10 cellular contexts compared by ENCODE assay signal in genomic region chr9:113589407-113589806, GRCh38.
DNase-seq lines count a peak whose midpoint lies in the region; ATAC-seq lines count a peak whose summit lies in the region.
"Had no signal": no experiment of that assay in that cellular context is flagged by ENCODE, and none has a peak within 500 bp of the region (broad histone marks: within the 10 kb centered on the region; RNA-seq: fewer than 3 reads in every experiment).

No MANE protein-coding gene starts in this region.

- H3K4me1 Mint-ChIP-seq in natural killer cell treated with Interleukin-12 subunit alpha and Interleukin-12 subunit beta and Interleukin-15 and Interleukin-18, amount 100 ng/mL, for 72 hours (ENCODE audit: low read depth in 2 of 2): peaks cover 66 to 71% of the 10 kb centered on the region in 2 donors

- peak; percentile 71 for DNase-seq in Right ventricle myocardium superior
- DNase-seq in cardiac septum (ENCODE audit: low spot score): no peak
- DNase-seq in natural killer cell treated with Interleukin-12 subunit alpha and Interleukin-12 subunit beta and Interleukin-15 and Interleukin-18, amount 100 ng/mL, for 72 hours (ENCODE audit: low spot score): no peak
- DNase-seq in GM19240 (ENCODE audit: insufficient read length, low spot score): no peak
- DNase-seq: activated effector memory CD4-positive, alpha-beta T cell treated with Interleukin-2 at 50 U/mL for 16 hours; NCI-H345 had no signal

- H3K36me3 Mint-ChIP-seq in natural killer cell treated with Interleukin-12 subunit alpha and Interleukin-12 subunit beta and Interleukin-15 and Interleukin-18, amount 100 ng/mL, for 72 hours: no peaks in the 10 kb centered on the region

- no peaks in the 10 kb centered on the region for H3K27me3 Mint-ChIP-seq in natural killer cell treated with Interleukin-12 subunit alpha and Interleukin-12 subunit beta and Interleukin-15 and Interleukin-18, amount 100 ng/mL, for 72 hours

- H3K4me3 Mint-ChIP-seq in natural killer cell treated with Interleukin-12 subunit alpha and Interleukin-12 subunit beta and Interleukin-15 and Interleukin-18, amount 100 ng/mL, for 72 hours: no peak overlapping the region

- peak overlapping the region; percentile 89 to 96 for H3K27ac Mint-ChIP-seq in natural killer cell treated with Interleukin-12 subunit alpha and Interleukin-12 subunit beta and Interleukin-15 and Interleukin-18, amount 100 ng/mL, for 72 hours

- H3K9me3 Mint-ChIP-seq in natural killer cell treated with Interleukin-12 subunit alpha and Interleukin-12 subunit beta and Interleukin-15 and Interleukin-18, amount 100 ng/mL, for 72 hours: no peaks in the 10 kb centered on the region

- intact Hi-C loops in Right ventricle myocardium superior (cut with DNase I) (loop anchor here (2.0 kb wide), 1 partner anchor 143 kb away; no protein-coding TSS in a partner anchor), cardiac septum (cut with DNase I) (loop anchor here (2.0 to 10.0 kb wide), 4 partner anchors 42 to 315 kb away; partner anchors contain the start of genes CDC26 and PRPF4)

- no peak for ATAC-seq in Right ventricle myocardium superior (ENCODE audit: poor library complexity)
- peak; percentile 1 for ATAC-seq in esophagus mucosa
- peak; percentile 11 to 29 for ATAC-seq in natural killer cell treated with Interleukin-12 subunit alpha and Interleukin-12 subunit beta and Interleukin-15 and Interleukin-18, amount 100 ng/mL, for 72 hours
- ATAC-seq in GM21737 (IDR thresholded peaks at IDR 0.05; ENCODE audit: unreplicated experiment): no peak
- ATAC-seq in GM19023 (IDR thresholded peaks at IDR 0.05; ENCODE audit: unreplicated experiment): no peak
- ATAC-seq in HG02798 (IDR thresholded peaks at IDR 0.05; ENCODE audit: poor library complexity, unreplicated experiment): no peak

Comparison
In these comparisons a context has a peak if more than half of its experiments do, and no peak if none do; other contexts are left out.
1. ATAC-seq: peak in esophagus mucosa (single experiment) and natural killer cell treated with Interleukin-12 subunit alpha and Interleukin-12 subunit beta and Interleukin-15 and Interleukin-18, amount 100 ng/mL, for 72 hours (2 of 2); none in Right ventricle myocardium superior (single experiment), GM21737 (single experiment), GM19023 (single experiment) and HG02798 (single experiment).